In the genomic region with DNA sequence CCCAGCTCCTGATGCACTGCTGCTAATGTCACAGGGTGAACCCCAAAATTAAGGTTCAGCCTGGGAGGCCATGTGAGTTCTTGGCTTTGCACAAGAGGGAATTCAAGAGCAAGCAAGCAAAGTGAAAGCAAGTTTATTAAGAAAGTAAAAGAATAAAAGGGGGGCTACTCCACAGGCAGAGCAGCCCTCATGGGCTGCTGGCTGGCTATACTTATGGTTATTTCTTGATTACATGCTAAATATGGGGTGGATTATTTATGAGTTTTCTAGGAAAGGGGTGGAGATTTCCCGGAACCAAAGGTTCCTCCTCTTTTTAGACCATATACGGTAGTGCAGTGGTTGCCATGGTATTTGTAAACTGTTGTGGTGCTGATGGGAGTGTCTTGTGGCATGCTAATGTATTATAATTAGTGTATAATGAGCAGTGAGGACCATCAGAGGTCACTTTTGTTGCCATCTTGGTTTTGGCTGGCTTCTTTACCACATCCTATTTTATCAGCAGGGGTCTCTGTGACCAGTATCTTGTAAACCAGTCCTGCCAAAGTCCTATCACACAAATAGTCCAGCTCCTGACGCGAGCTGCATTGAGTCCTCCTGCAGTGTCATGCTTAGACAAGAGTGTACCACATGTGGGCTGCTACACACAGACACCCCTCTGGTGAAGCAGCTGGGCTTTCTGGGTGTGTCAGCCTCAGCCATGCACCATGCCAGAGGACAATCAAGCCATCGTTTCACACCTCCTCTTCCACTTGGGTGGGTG, we compare ENCODE assay signal across 12 cellular contexts. TPM values are rescaled to one million over a fixed set of nuclear protein-coding genes. Genes with fewer than 3 reads are reported as not detected.
DNase-seq lines count a peak whose midpoint lies in the region; ATAC-seq and TF ChIP-seq lines count a peak whose summit lies in the region.
"Had no signal": no experiment of that assay in that cellular context is flagged by ENCODE, and none has a peak within 500 bp of the region (broad histone marks: within the 10 kb centered on the region; RNA-seq: fewer than 3 reads in every experiment).

No MANE protein-coding gene starts in this region.

- H3K9me3 Mint-ChIP-seq in Calu3 (ENCODE audit: low read depth, unreplicated experiment): peaks cover 7% of the 10 kb centered on the region
- H3K9me3 Mint-ChIP-seq: activated T-cell treated with anti-CD3 and anti-CD28 coated beads, Interleukin-2, amount 50 U/mL, for 4 hours had no signal

- no peak overlapping the region for H3K4me3 Mint-ChIP-seq in Calu3 (ENCODE audit: low read depth, unreplicated experiment)
- H3K4me3 Mint-ChIP-seq: activated T-cell treated with anti-CD3 and anti-CD28 coated beads, Interleukin-2, amount 50 U/mL, for 4 hours had no signal

- ATAC-seq in sciatic nerve: peak; percentile 75

- no peaks in the 10 kb centered on the region for H3K4me1 Mint-ChIP-seq in Calu3 (ENCODE audit: low read depth, unreplicated experiment)

- H3K9me3 ChIP-seq in SK-N-MC (ENCODE audit: low read depth, low read length) (no peaks in the 10 kb centered on the region), fibroblast of lung (ENCODE audit: control insufficient read depth, insufficient read depth, low read depth, low read length) (no peaks in the 10 kb centered on the region)
- H3K9me3 ChIP-seq: HAP-1, tibial artery had no signal

- H3K27ac Mint-ChIP-seq in Calu3 (ENCODE audit: unreplicated experiment): no peak overlapping the region

- H3K27me3 ChIP-seq in fibroblast of lung (ENCODE audit: control insufficient read depth, insufficient read depth, low read length): no peaks in the 10 kb centered on the region
- H3K27me3 ChIP-seq: tibial artery had no signal

- H3K9ac ChIP-seq in SK-N-MC (ENCODE audit: insufficient read length) (no peak overlapping the region), fibroblast of lung (ENCODE audit: insufficient read depth, low read length) (no peak overlapping the region)

- H2AFZ ChIP-seq in fibroblast of lung (ENCODE audit: low read length): no peak overlapping the region

- H3K36me3 Mint-ChIP-seq in Calu3 (ENCODE audit: insufficient read depth, unreplicated experiment): no peaks in the 10 kb centered on the region

- DNase-seq in EH (ENCODE audit: low read depth) (peak; percentile 78), SK-N-MC (ENCODE audit: low read depth, low spot score) (no peak), fibroblast of lung (ENCODE audit: low read depth in 2 of 2) (peak; percentile 64 to 75), sciatic nerve (ENCODE audit: low spot score) (no peak), NCI-H82 (lab: John Stamatoyannopoulos, UW) (no peak), AG08395 (ENCODE audit: low spot score) (no peak), HT-29 (ENCODE audit: low spot score) (no peak), Calu3 (no peak)
- DNase-seq: activated T-cell treated with anti-CD3 and anti-CD28 coated beads, Interleukin-2, amount 50 U/mL, for 4 hours; NCI-H226; tibial artery had no signal

- H3K27ac ChIP-seq in SK-N-MC: no peak overlapping the region
- peak overlapping the region; percentile 41 for H3K27ac ChIP-seq in fibroblast of lung (ENCODE audit: insufficient read depth, low read length)
- H3K27ac ChIP-seq: tibial artery had no signal

- H3K27me3 Mint-ChIP-seq in Calu3 (ENCODE audit: unreplicated experiment): peaks cover 15% of the 10 kb centered on the region

- intact Hi-C loops in sciatic nerve (cut with DNase I): no loop called here
- intact Hi-C loops in Calu3 (cut with micrococcal nuclease; ENCODE audit: unreplicated experiment): no loop called here

- no peaks in the 10 kb centered on the region for H3K79me2 ChIP-seq in fibroblast of lung (ENCODE audit: control insufficient read depth, insufficient read depth, low read length)

- H3K4me2 ChIP-seq in fibroblast of lung (ENCODE audit: extremely low read depth, insufficient read depth, low read length): peak overlapping the region; percentile 65

- H3K36me3 ChIP-seq in SK-N-MC (ENCODE audit: insufficient read depth, low read length): no peaks in the 10 kb centered on the region
- H3K36me3 ChIP-seq in fibroblast of lung (ENCODE audit: control insufficient read depth, insufficient read depth, low read length): no peaks in the 10 kb centered on the region
- H3K36me3 ChIP-seq: HAP-1, tibial artery had no signal

- H3K4me1 ChIP-seq in fibroblast of lung (ENCODE audit: control insufficient read depth, extremely low read depth, insufficient read depth, low read length): peaks cover 10% of the 10 kb centered on the region
- H3K4me1 ChIP-seq: HAP-1 had no signal

- CTCF ChIA-PET in Calu3 (lab: Charles Lee): no interaction called here

- TF ChIP-seq CTCF in fibroblast of lung (conservative IDR thresholded peaks at IDR 0.05 in 1 of 2, IDR thresholded peaks at IDR 0.05 in 1 of 2; ENCODE audit: low read depth in 1 of 2, low read length in 2 of 2) (no peak), Calu3 (IDR thresholded peaks at IDR 0.05; ENCODE audit: unreplicated experiment) (no peak)

- no peaks in the 10 kb centered on the region for H4K20me1 ChIP-seq in fibroblast of lung (ENCODE audit: control insufficient read depth, extremely low read depth, insufficient read depth, low read length)

- no TSS peak for BruUV-seq in Calu3 (replicated peaks; lab: Mats Ljungman, UMichigan)

- H3K4me3 ChIP-seq in SK-N-MC (peak overlapping the region; percentile 48), fibroblast of lung (replicated peaks in 1 of 4; ENCODE audit: control extremely low read depth in 1 of 4, insufficient read depth in 1 of 4, low read depth in 3 of 4, low read length in 4 of 4) (no peak overlapping the region)
- H3K4me3 ChIP-seq: HAP-1, tibial artery had no signal

RNA-seq across cellular contexts. Expression of a gene that starts 46.4 kb away (rescaled TPM):
- total RNA-seq in fibroblast of lung (29.0 and 48.9 TPM in 2 replicates), sciatic nerve (61.2 TPM), Calu3 (2022) (10.8 and 11.1 TPM in 2 replicates)
- 28.6 and 40.4 TPM in 2 replicates for polyA plus RNA-seq in fibroblast of lung
- 23.3 and 29.5 TPM in 2 replicates for polyA plus RNA-seq in fibroblast of lung (2012)
- 36.1 and 52.1 TPM in 2 replicates for polyA minus RNA-seq in fibroblast of lung (ENCODE audit: low replicate concordance)
- 0.68 and 5.4 TPM in 2 replicates for total RNA-seq in HT-29 (2014; rRNA removed; shearing (Covaris generic))

Comparison
In these comparisons a context has a peak if more than half of its experiments do, and no peak if none do; other contexts are left out.
1. DNase-seq: peak in EH (single experiment) and fibroblast of lung (2 of 2); none in SK-N-MC (single experiment), sciatic nerve (single experiment), NCI-H82 (single experiment), AG08395 (single experiment), HT-29 (single experiment) and Calu3 (single experiment).